13 cellular contexts compared by ENCODE assay signal in genomic region chr9:5375091-5375490, GRCh38. TPM values are rescaled to one million over a fixed set of nuclear protein-coding genes. Genes with fewer than 3 reads are reported as not detected.
DNase-seq lines count a peak whose midpoint lies in the region; ATAC-seq, FAIRE-seq and TF ChIP-seq lines count a peak whose summit lies in the region.
"Had no signal": no experiment of that assay in that cellular context is flagged by ENCODE, and none has a peak within 500 bp of the region (broad histone marks: within the 10 kb centered on the region; RNA-seq: fewer than 3 reads in every experiment).

No MANE protein-coding gene starts in this region.

- TF ChIP-seq POLR2A in thyroid gland (IDR thresholded peaks at IDR 0.05) = no peak
- no peak for TF ChIP-seq POLR2A in spleen (IDR thresholded peaks at IDR 0.05)

- H3K9me3 Mint-ChIP-seq in activated CD4-positive, alpha-beta memory T cell treated with anti-CD3 and anti-CD28 coated beads, Interleukin-2, amount 10 ng/mL, durations not matched to agents 7 days and 5 days = no peaks in the 10 kb centered on the region

- H3K4me3 Mint-ChIP-seq in activated CD4-positive, alpha-beta memory T cell treated with anti-CD3 and anti-CD28 coated beads, Interleukin-2, amount 10 ng/mL, durations not matched to agents 7 days and 5 days = no peak overlapping the region

- FAIRE-seq in GM19239 (lab: Jason Lieb, UNC) = peak; percentile 81

- no peaks in the 10 kb centered on the region for H3K27me3 Mint-ChIP-seq in activated CD4-positive, alpha-beta memory T cell treated with anti-CD3 and anti-CD28 coated beads, Interleukin-2, amount 10 ng/mL, durations not matched to agents 7 days and 5 days

- H3K36me3 ChIP-seq in thyroid gland (no peaks in the 10 kb centered on the region), spleen (no peaks in the 10 kb centered on the region)
- H3K36me3 ChIP-seq: right atrium auricular region had no signal

- no peak for ATAC-seq in GM18520 (IDR thresholded peaks at IDR 0.05; ENCODE audit: unreplicated experiment)

- DNase-seq in GM12865 (ENCODE audit: low read depth) (peak; percentile 21), GM19239 (ENCODE audit: insufficient read length, low spot score) (no peak), lung microvascular endothelial cell (ENCODE audit: low read depth in 2 of 2) (peak; percentile 19 to 20), thyroid gland (no peak), spleen (no peak)
- DNase-seq in activated CD4-positive, alpha-beta memory T cell treated with anti-CD3 and anti-CD28 coated beads, Interleukin-2, amount 10 ng/mL, durations not matched to agents 7 days and 5 days = no peak
- DNase-seq: activated CD8-positive, alpha-beta memory T cell treated with anti-CD3 and anti-CD28 coated beads, Interleukin-2, amount 50 U/mL, for 48 hours; H7; IMR-90; NCI-H1417 had no signal

- peaks cover 4% of the 10 kb centered on the region for H3K36me3 Mint-ChIP-seq in activated CD4-positive, alpha-beta memory T cell treated with anti-CD3 and anti-CD28 coated beads, Interleukin-2, amount 10 ng/mL, durations not matched to agents 7 days and 5 days (ENCODE audit: low read depth)

- H3K4me1 ChIP-seq in thyroid gland (no peaks in the 10 kb centered on the region), spleen (no peaks in the 10 kb centered on the region)
- H3K4me1 ChIP-seq: right atrium auricular region had no signal

- TF ChIP-seq CTCF in GM12865 (IDR thresholded peaks at IDR 0.05; ENCODE audit: insufficient read depth, low read depth, low read length, missing control alignments) (no peak), thyroid gland (IDR thresholded peaks at IDR 0.05) (no peak), spleen (IDR thresholded peaks at IDR 0.05 in 8 of 11, conservative IDR thresholded peaks at IDR 0.05 in 3 of 11) (no peak)

- peak overlapping the region; percentile 26 for H3K27ac Mint-ChIP-seq in activated CD4-positive, alpha-beta memory T cell treated with anti-CD3 and anti-CD28 coated beads, Interleukin-2, amount 10 ng/mL, durations not matched to agents 7 days and 5 days

- intact Hi-C loops in thyroid gland (cut with DNase I) = no loop called here
- intact Hi-C loops in spleen (cut with DNase I; ENCODE audit: low total_unique reads) = no loop called here

- WGBS in thyroid gland, 2 donors = 87 to 98% methylated on average over 1 of the region's 1 CpG
- WGBS in spleen, 5 donors = 32 to 82% (median 73%) methylated on average over 1 of the region's 1 CpG

- POLR2A ChIA-PET in activated CD4-positive, alpha-beta memory T cell treated with anti-CD3 and anti-CD28 coated beads, Interleukin-2, amount 10 ng/mL, durations not matched to agents 7 days and 5 days (lab: Charles Lee) = interaction anchor here (0.6 to 1.5 kb wide), 4 partner anchors 9 to 63 kb away, joined by 3 to 6 read pairs (median 4); partner anchors contain the start of gene PLGRKT

- peaks cover 25% of the 10 kb centered on the region for H3K4me1 Mint-ChIP-seq in activated CD4-positive, alpha-beta memory T cell treated with anti-CD3 and anti-CD28 coated beads, Interleukin-2, amount 10 ng/mL, durations not matched to agents 7 days and 5 days

- H3K4me3 ChIP-seq in GM12865 (ENCODE audit: low read depth, low read length) = no peak overlapping the region
- H3K4me3 ChIP-seq in thyroid gland (replicated peaks in 1 of 3) = no peak overlapping the region
- no peak overlapping the region for H3K4me3 ChIP-seq in spleen
- H3K4me3 ChIP-seq: right atrium auricular region had no signal

- H3K27me3 ChIP-seq in thyroid gland (no peaks in the 10 kb centered on the region), spleen (replicated peaks in 1 of 7) (no peaks in the 10 kb centered on the region)
- H3K27me3 ChIP-seq: right atrium auricular region had no signal

- no peak overlapping the region for H3K27ac ChIP-seq in thyroid gland
- no peak overlapping the region for H3K27ac ChIP-seq in spleen
- H3K27ac ChIP-seq: right atrium auricular region had no signal

- H3K9me3 ChIP-seq in thyroid gland (no peaks in the 10 kb centered on the region), spleen (no peaks in the 10 kb centered on the region)
- H3K9me3 ChIP-seq: right atrium auricular region had no signal

- CTCF ChIA-PET in activated CD4-positive, alpha-beta memory T cell treated with anti-CD3 and anti-CD28 coated beads, Interleukin-2, amount 10 ng/mL, durations not matched to agents 7 days and 5 days (lab: Charles Lee) = no interaction called here

RNA-seq across cellular contexts. Expression of gene RLN1, which starts 35.4 kb away (rescaled TPM):
- 1 to 10 TPM; 2.0 to 2.2 TPM for total RNA-seq in activated CD4-positive, alpha-beta memory T cell treated with anti-CD3 and anti-CD28 coated beads, Interleukin-2, amount 10 ng/mL, durations not matched to agents 7 days and 5 days
- total RNA-seq in lung microvascular endothelial cell = 0.22 TPM in 1 of 2 replicates, not detected in the other
- 1 to 10 TPM in 1 of 4 donors, not detected in 3; 1.3 TPM for total RNA-seq in thyroid gland
- 1 to 10 TPM in 1 of 7 donors, under 1 TPM in 2, not detected in 4; 0.52 to 1.1 (median 0.60) TPM for total RNA-seq in spleen
- under 1 TPM in 2 of 3 donors, not detected in 1; 0.30 to 0.39 TPM for polyA plus RNA-seq in spleen
- total RNA-seq: IMR-90, temporal lobe had no signal
- polyA plus RNA-seq: IMR-90 had no signal

Comparison
In these comparisons a context has a peak if more than half of its experiments do, and no peak if none do; other contexts are left out.
1. DNase-seq: peak in GM12865 (single experiment) and lung microvascular endothelial cell (2 of 2); none in GM19239 (single experiment), activated CD4-positive, alpha-beta memory T cell treated with anti-CD3 and anti-CD28 coated beads, Interleukin-2, amount 10 ng/mL, durations not matched to agents 7 days and 5 days (single experiment), thyroid gland (0 of 2) and spleen (single experiment).